ENCODE assay signal across 8 cellular contexts in the genomic region with DNA sequence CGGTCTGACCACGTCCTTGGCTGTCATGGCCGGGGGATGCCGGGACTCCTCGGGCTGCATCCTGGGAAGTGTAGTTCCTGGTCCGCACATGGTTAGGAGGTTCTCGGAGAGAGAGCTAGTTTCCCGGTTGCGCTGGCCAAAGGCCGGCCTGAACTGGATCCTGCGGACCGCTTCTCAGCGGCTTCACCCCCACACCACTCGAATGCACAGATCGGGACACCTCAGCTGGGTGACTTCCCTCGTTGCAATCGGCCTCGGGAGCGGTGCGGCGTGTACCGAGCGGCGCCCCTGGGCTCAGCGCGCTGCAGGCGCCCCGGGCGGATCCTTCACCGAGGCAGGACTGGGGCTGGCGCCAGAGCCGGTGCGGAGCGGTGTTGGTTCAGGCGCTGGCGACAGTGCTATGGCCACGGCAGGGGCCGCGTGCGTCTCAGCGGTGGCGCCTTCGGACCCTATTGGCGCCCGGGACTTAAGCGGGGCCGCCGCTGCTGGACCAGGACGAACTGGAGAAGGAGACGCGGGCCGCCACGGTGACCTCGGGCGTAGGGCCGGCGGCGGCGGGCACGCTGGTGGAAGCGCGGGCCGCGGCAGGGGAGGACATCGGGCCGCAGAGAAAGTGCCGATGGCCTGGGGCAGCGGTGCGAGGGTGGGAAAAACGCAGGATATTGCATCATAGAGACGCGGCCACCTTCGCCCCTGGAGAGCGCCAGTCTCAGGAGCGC. TPM values are rescaled to one million over a fixed set of nuclear protein-coding genes. Genes with fewer than 3 reads are reported as not detected.
DNase-seq lines count a peak whose midpoint lies in the region; ATAC-seq and TF ChIP-seq lines count a peak whose summit lies in the region.

No MANE protein-coding gene starts in this region.

- H3K9me3 ChIP-seq in BE2C = no peaks in the 10 kb centered on the region
- H3K9me3 ChIP-seq in osteoblast (ENCODE audit: low read depth, low read length) = no peaks in the 10 kb centered on the region
- no peaks in the 10 kb centered on the region for H3K9me3 ChIP-seq in transverse colon

- DNase-seq in BE2C (peak; percentile 88), GM19238 (ENCODE audit: insufficient read length, low spot score) (peak; percentile 87), HuH-7.5 (ENCODE audit: low spot score) (peak; percentile 94), SK-N-DZ (ENCODE audit: low spot score) (peak; percentile 89), Right ventricle myocardium superior (peak; percentile 91), osteoblast (ENCODE audit: insufficient read length, low spot score, missing footprints) (peak; percentile 99), transverse colon (peak; percentile 83)
- peak; percentile 74 for DNase-seq in activated naive CD8-positive, alpha-beta T cell treated with anti-CD3 and anti-CD28 coated beads, Interleukin-2, amount 50 U/mL, for 24 hours

- TF ChIP-seq EP300 in transverse colon (IDR thresholded peaks at IDR 0.05; ENCODE audit: low read depth) = no peak

- peak overlapping the region; percentile 66 for H2AFZ ChIP-seq in osteoblast (ENCODE audit: low read length)

- no peaks in the 10 kb centered on the region for H3K27me3 Mint-ChIP-seq in activated naive CD8-positive, alpha-beta T cell treated with anti-CD3 and anti-CD28 coated beads, Interleukin-2, amount 50 U/mL, for 24 hours

- no peaks in the 10 kb centered on the region for H3K79me2 ChIP-seq in osteoblast (ENCODE audit: insufficient read depth, low read length)

- H3K36me3 Mint-ChIP-seq in activated naive CD8-positive, alpha-beta T cell treated with anti-CD3 and anti-CD28 coated beads, Interleukin-2, amount 50 U/mL, for 24 hours (ENCODE audit: low read depth) = peaks cover 29% of the 10 kb centered on the region

- ATAC-seq in activated naive CD8-positive, alpha-beta T cell treated with anti-CD3 and anti-CD28 coated beads, Interleukin-2, amount 50 U/mL, for 24 hours = peak; percentile 76
- ATAC-seq in Right ventricle myocardium superior (ENCODE audit: poor library complexity) = peak; percentile 86

- H3K27ac ChIP-seq in osteoblast (ENCODE audit: low read depth, low read length) = peak overlapping the region; percentile 74
- H3K27ac ChIP-seq in transverse colon = peak overlapping the region; percentile 86 to 90 (median 88)

- H3K4me3 Mint-ChIP-seq in activated naive CD8-positive, alpha-beta T cell treated with anti-CD3 and anti-CD28 coated beads, Interleukin-2, amount 50 U/mL, for 24 hours = peak overlapping the region; percentile 93

- peak; percentile 74 for TF ChIP-seq POLR2A in transverse colon (IDR thresholded peaks at IDR 0.05)

- no peaks in the 10 kb centered on the region for H3K9me3 Mint-ChIP-seq in activated naive CD8-positive, alpha-beta T cell treated with anti-CD3 and anti-CD28 coated beads, Interleukin-2, amount 50 U/mL, for 24 hours

- H3K27me3 ChIP-seq in BE2C = no peaks in the 10 kb centered on the region
- H3K27me3 ChIP-seq in osteoblast (ENCODE audit: insufficient read depth, low read length) = no peaks in the 10 kb centered on the region
- no peaks in the 10 kb centered on the region for H3K27me3 ChIP-seq in transverse colon

- peaks cover 3% of the 10 kb centered on the region for H4K20me1 ChIP-seq in osteoblast (ENCODE audit: insufficient read depth, low read length)

- intact Hi-C loops in Right ventricle myocardium superior (cut with DNase I) (no loop called here), transverse colon (cut with DNase I; ENCODE audit: low total_unique reads) (no loop called here)

- H3K4me1 Mint-ChIP-seq in activated naive CD8-positive, alpha-beta T cell treated with anti-CD3 and anti-CD28 coated beads, Interleukin-2, amount 50 U/mL, for 24 hours = peaks cover 25% of the 10 kb centered on the region

- peak overlapping the region; percentile 92 for H3K4me2 ChIP-seq in osteoblast (ENCODE audit: insufficient read depth, low read length)

- in situ Hi-C loops in transverse colon (cut with MboI; ENCODE audit: low pct_ligation_motif_present in 1 of 4, low pct_unique_long_range_greater_than_20kb in 1 of 4, low sequenced_read_pairs in 3 of 4) = no loop called here

- peaks cover 24% of the 10 kb centered on the region for H3K36me3 ChIP-seq in BE2C
- peaks cover 39% of the 10 kb centered on the region for H3K36me3 ChIP-seq in osteoblast (ENCODE audit: insufficient read depth, low read length)
- H3K36me3 ChIP-seq in transverse colon = peaks cover 0 to 16% (median 9%) of the 10 kb centered on the region in 4 donors

- H3K27ac Mint-ChIP-seq in activated naive CD8-positive, alpha-beta T cell treated with anti-CD3 and anti-CD28 coated beads, Interleukin-2, amount 50 U/mL, for 24 hours = peak overlapping the region; percentile 97

- TF ChIP-seq CTCF in BE2C (IDR thresholded peaks at IDR 0.05; ENCODE audit: low read depth, low read length) = no peak
- TF ChIP-seq CTCF in osteoblast (IDR thresholded peaks at IDR 0.05; ENCODE audit: extremely low read depth, low read depth, low read length) = no peak
- no peak for TF ChIP-seq CTCF in transverse colon (IDR thresholded peaks at IDR 0.05)

- H3K4me3 ChIP-seq in BE2C (ENCODE audit: low read depth, low read length) (peak overlapping the region; percentile 72), osteoblast (ENCODE audit: insufficient read depth, low read length) (peak overlapping the region; percentile 89), transverse colon (peak overlapping the region; percentile 44 to 66 (median 58))

- WGBS in transverse colon (ENCODE audit: low coverage in 1 of 2), 2 donors = 0% methylated on average over 2 to 42 of the region's 75 CpGs

- H3K4me1 ChIP-seq in BE2C (peaks cover 3% of the 10 kb centered on the region; the same call in 1 of the 2 replicates), osteoblast (ENCODE audit: insufficient read depth, low read length) (peaks cover 14% of the 10 kb centered on the region), transverse colon (peaks cover 0 to 27% (median 20%) of the 10 kb centered on the region in 4 donors)

RNA-seq across cellular contexts. Expression of a gene that starts 11.5 kb away (rescaled TPM):
- polyA plus RNA-seq in BE2C (2012; ENCODE audit: insufficient read depth, insufficient read length, low read depth) = 39.3 TPM
- polyA plus RNA-seq in SK-N-DZ (2014; cell fraction: cytosol; rRNA removed) = 15.0 and 15.4 TPM in 2 replicates
- 10.7 and 13.9 TPM in 2 replicates for polyA plus RNA-seq in SK-N-DZ (2014; cell fraction: nucleus; rRNA removed)
- total RNA-seq in Right ventricle myocardium superior = 16.5 TPM
- total RNA-seq in osteoblast = 15.3 and 16.3 TPM in 2 replicates
- 10 to 100 TPM; 13.5 to 29.9 (median 16.4) TPM for total RNA-seq in transverse colon

RNA-seq across cellular contexts. Expression of a gene that starts 13.4 kb away (rescaled TPM):
- polyA plus RNA-seq in BE2C (2012; ENCODE audit: insufficient read depth, insufficient read length, low read depth) = 215 TPM
- polyA plus RNA-seq in SK-N-DZ (2014; cell fraction: cytosol; rRNA removed) = 76.5 and 83.8 TPM in 2 replicates
- polyA plus RNA-seq in SK-N-DZ (2014; cell fraction: nucleus; rRNA removed) = 104 and 122 TPM in 2 replicates
- total RNA-seq in Right ventricle myocardium superior (29.4 TPM), osteoblast (63.1 and 88.3 TPM in 2 replicates), transverse colon (100 to 1,000 TPM in 1 of 4 donors, 10 to 100 TPM in 3; 55.3 to 105 (median 77.8) TPM)

RNA-seq across cellular contexts. Expression of a gene that starts 13.7 kb away (rescaled TPM):
- polyA plus RNA-seq in BE2C (2012; ENCODE audit: insufficient read depth, insufficient read length, low read depth) = 5.5 TPM
- polyA plus RNA-seq in SK-N-DZ (2014; cell fraction: cytosol; rRNA removed) = 4.3 and 6.4 TPM in 2 replicates
- 29.9 and 34.1 TPM in 2 replicates for polyA plus RNA-seq in SK-N-DZ (2014; cell fraction: nucleus; rRNA removed)
- total RNA-seq in Right ventricle myocardium superior = 0.46 TPM
- total RNA-seq in osteoblast = 2.4 and 2.9 TPM in 2 replicates
- total RNA-seq in transverse colon = 10 to 100 TPM in 1 of 4 donors, 1 to 10 TPM in 3; 3.3 to 15.5 (median 6.0) TPM

RNA-seq across cellular contexts. Expression of a gene that starts 27.3 kb away (rescaled TPM):
- 50.9 TPM for polyA plus RNA-seq in BE2C (2012; ENCODE audit: insufficient read depth, insufficient read length, low read depth)
- polyA plus RNA-seq in SK-N-DZ (2014; cell fraction: cytosol; rRNA removed) = 23.3 and 28.6 TPM in 2 replicates
- polyA plus RNA-seq in SK-N-DZ (2014; cell fraction: nucleus; rRNA removed) = 71.3 and 96.4 TPM in 2 replicates
- 13.4 TPM for total RNA-seq in Right ventricle myocardium superior
- total RNA-seq in osteoblast = 20.3 and 25.0 TPM in 2 replicates
- total RNA-seq in transverse colon = 100 to 1,000 TPM in 1 of 4 donors, 10 to 100 TPM in 3; 41.1 to 152 (median 66.4) TPM

Comparison
In these comparisons a context has a peak if more than half of its experiments do, and no peak if none do; other contexts are left out.
1. Peak in every context shown above with its lines: DNase-seq, ATAC-seq, H3K4me3 ChIP-seq and H3K27ac ChIP-seq.